Comparison of ENCODE assay signal across 24 cellular contexts in the genomic region with DNA sequence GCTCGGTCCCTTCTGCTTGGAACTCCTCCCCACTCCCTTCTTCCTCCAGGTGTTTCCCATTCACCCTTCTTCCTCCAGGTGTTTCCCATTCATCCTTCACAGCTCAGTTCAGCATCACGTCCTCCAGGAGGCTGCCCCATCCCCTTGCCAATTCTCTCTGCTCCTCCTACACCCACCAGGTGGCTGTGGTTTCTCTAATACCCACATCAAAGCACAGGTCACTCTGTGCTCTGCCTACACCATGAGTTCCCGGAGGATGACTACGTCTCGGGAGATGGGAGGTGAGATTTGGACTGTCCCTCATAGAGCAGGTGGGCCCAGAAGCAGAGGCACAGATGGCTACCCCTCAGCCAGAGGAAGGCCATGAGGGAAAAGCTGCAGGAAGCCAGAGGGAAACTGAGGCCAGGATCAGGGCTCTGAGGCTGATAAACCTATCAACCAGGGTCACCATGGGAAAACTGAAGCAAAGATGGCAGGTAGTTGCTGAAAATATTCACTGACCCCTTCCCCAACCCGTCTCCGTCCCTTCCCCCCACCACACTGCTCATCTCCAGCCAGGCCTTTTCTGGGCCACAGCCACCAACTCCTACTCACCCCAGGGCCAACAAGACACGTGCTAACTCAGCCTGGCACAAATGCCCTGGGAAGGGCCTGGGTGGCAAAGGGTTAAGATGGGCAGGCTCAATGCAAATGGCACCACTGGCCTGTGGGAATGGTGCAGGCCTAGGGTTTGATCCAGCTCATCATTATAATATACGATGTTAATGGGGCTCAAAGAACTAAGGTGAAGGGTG. TPM values are rescaled to one million over a fixed set of nuclear protein-coding genes. Genes with fewer than 3 reads are reported as not detected.
"Had no signal": no experiment of that assay in that cellular context is flagged by ENCODE, and none has a peak within 500 bp of the region (broad histone marks: within the 10 kb centered on the region; RNA-seq: fewer than 3 reads in every experiment).

No MANE protein-coding gene starts in this region.

- H3K4me3 Mint-ChIP-seq: activated CD4-positive, alpha-beta memory T cell treated with anti-CD3 and anti-CD28 coated beads for 36 hours; activated CD4-positive, alpha-beta T cell treated with anti-CD3 and anti-CD28 coated beads, Interleukin-2, amount 10 ng/mL, durations not matched to agents 7 days and 5 days; activated naive CD4-positive, alpha-beta T cell treated with anti-CD3 and anti-CD28 coated beads for 36 hours; activated naive CD8-positive, alpha-beta T cell; activated T-cell treated with anti-CD3 and anti-CD28 coated beads, Interleukin-2, amount 50 U/mL, for 4 hours had no signal

- H3K36me3 ChIP-seq: adrenal gland had no signal

- H3K9me3 Mint-ChIP-seq: activated CD4-positive, alpha-beta memory T cell treated with anti-CD3 and anti-CD28 coated beads for 36 hours; activated CD4-positive, alpha-beta T cell treated with anti-CD3 and anti-CD28 coated beads, Interleukin-2, amount 10 ng/mL, durations not matched to agents 7 days and 5 days; activated naive CD4-positive, alpha-beta T cell treated with anti-CD3 and anti-CD28 coated beads for 36 hours; activated T-cell treated with anti-CD3 and anti-CD28 coated beads, Interleukin-2, amount 50 U/mL, for 4 hours had no signal

- H3K9me3 ChIP-seq: adrenal gland had no signal

- H3K27ac ChIP-seq: adrenal gland, SK-N-MC, VCaP had no signal

- DNase-seq: activated CD4-positive, alpha-beta memory T cell treated with anti-CD3 and anti-CD28 coated beads for 36 hours; activated CD4-positive, alpha-beta T cell treated with anti-CD3 and anti-CD28 coated beads, Interleukin-2, amount 10 ng/mL, durations not matched to agents 7 days and 5 days; activated CD4-positive, CD25-positive, alpha-beta regulatory T cell; activated CD8-positive, alpha-beta memory T cell treated with anti-CD3 and anti-CD28 coated beads for 24 hours; activated effector memory CD4-positive, alpha-beta T cell treated with anti-CD3 and anti-CD28 coated beads, Interleukin-2, amount 50 U/mL, for 16 hours; activated naive CD4-positive, alpha-beta T cell treated with anti-CD3 and anti-CD28 coated beads for 36 hours; activated T-cell treated with anti-CD3 and anti-CD28 coated beads, Interleukin-2, amount 50 U/mL, for 4 hours; anterior cingulate cortex; central memory CD4-positive, alpha-beta T cell; Kasumi-1; NCI-H1105 treated with DMSO at 0.1 percent for 48 hours; NCI-H146; NCI-H1930; NCI-H2171 treated with DMSO at 0.1 percent for 48 hours; NCI-H226; NCI-H526; NCI-H774; T-helper 1 cell had no signal

- H3K4me1 ChIP-seq: adrenal gland had no signal

- H3K4me3 ChIP-seq: adrenal gland, SK-N-MC had no signal

- H3K4me1 Mint-ChIP-seq: activated CD4-positive, alpha-beta T cell treated with anti-CD3 and anti-CD28 coated beads, Interleukin-2, amount 10 ng/mL, durations not matched to agents 7 days and 5 days had no signal

- ATAC-seq: activated T-cell treated with anti-CD3 and anti-CD28 coated beads, Interleukin-2, amount 50 U/mL, for 4 hours had no signal

- H3K36me3 Mint-ChIP-seq: activated CD4-positive, alpha-beta memory T cell treated with anti-CD3 and anti-CD28 coated beads for 36 hours; activated naive CD8-positive, alpha-beta T cell had no signal

- H3K27ac Mint-ChIP-seq: activated CD4-positive, alpha-beta memory T cell treated with anti-CD3 and anti-CD28 coated beads for 36 hours; activated CD4-positive, alpha-beta T cell treated with anti-CD3 and anti-CD28 coated beads, Interleukin-2, amount 10 ng/mL, durations not matched to agents 7 days and 5 days; activated naive CD4-positive, alpha-beta T cell treated with anti-CD3 and anti-CD28 coated beads for 36 hours; activated naive CD8-positive, alpha-beta T cell had no signal

- H3K27me3 ChIP-seq: adrenal gland had no signal

RNA-seq across cellular contexts. Expression of a gene that starts 56.6 kb away (rescaled TPM):
- total RNA-seq: activated CD4-positive, alpha-beta memory T cell treated with anti-CD3 and anti-CD28 coated beads for 36 hours; activated CD4-positive, alpha-beta T cell treated with anti-CD3 and anti-CD28 coated beads, Interleukin-2, amount 10 ng/mL, durations not matched to agents 7 days and 5 days; activated naive CD4-positive, alpha-beta T cell treated with anti-CD3 and anti-CD28 coated beads for 36 hours; activated T-cell treated with anti-CD3 and anti-CD28 coated beads, Interleukin-2, amount 50 U/mL, for 4 hours; OCI-LY7; T-helper 2 cell treated with Interferon-gamma antibody and Interleukin-4, amounts not matched to agents 100 ng/mL and 5 ng/mL, for 36 hours had no signal
